In genomic region chr12:7915911-7916403, GRCh38 we compare ENCODE assay signal across 15 cellular contexts. TPM values are rescaled to one million over a fixed set of nuclear protein-coding genes. Genes with fewer than 3 reads are reported as not detected.
DNase-seq lines count a peak whose midpoint lies in the region; ATAC-seq and TF ChIP-seq lines count a peak whose summit lies in the region.
"Had no signal": no experiment of that assay in that cellular context is flagged by ENCODE, and none has a peak within 500 bp of the region (broad histone marks: within the 10 kb centered on the region; RNA-seq: fewer than 3 reads in every experiment).

No MANE protein-coding gene starts in this region.

- H3K4me1 ChIP-seq in breast epithelium, result no peaks in the 10 kb centered on the region
- no peaks in the 10 kb centered on the region for H3K4me1 ChIP-seq in upper lobe of right lung
- H3K4me1 ChIP-seq: Peyer's patch had no signal

- H3K36me3 Mint-ChIP-seq in MCF 10A (ENCODE audit: insufficient read depth, unreplicated experiment), result peaks cover 8% of the 10 kb centered on the region
- peaks cover 42% of the 10 kb centered on the region for H3K36me3 Mint-ChIP-seq in activated T-helper 17 cell treated with anti-CD3 and anti-CD28 coated beads, Interleukin-2, amount 50 U/mL, for 72 hours (ENCODE audit: low read depth)

- H3K27ac Mint-ChIP-seq in MCF 10A (ENCODE audit: low read depth, unreplicated experiment), result no peak overlapping the region
- peak overlapping the region; percentile 20 for H3K27ac Mint-ChIP-seq in activated T-helper 17 cell treated with anti-CD3 and anti-CD28 coated beads, Interleukin-2, amount 50 U/mL, for 72 hours
- H3K27ac Mint-ChIP-seq: CD14-positive monocyte; memory B cell; stimulated activated naive B cell treated with anti-CD40 and anti-IgM and Interleukin-4, amounts not matched to agents 10 μg/mL and 1 μg/mL and 100 μg/mL, for 72 hours had no signal

- H3K4me3 ChIP-seq in breast epithelium (peak overlapping the region in 2 of 3 donors; percentile 33 to 36), kidney epithelial cell (ENCODE audit: low read depth, low read length) (peak overlapping the region; percentile 18), upper lobe of right lung (no peak overlapping the region)

- POLR2A ChIA-PET in MCF 10A (lab: Yijun Ruan, JAX), result no interaction called here

- TF ChIP-seq POLR2A in breast epithelium (IDR thresholded peaks at IDR 0.05), result no peak

- intact Hi-C loops in breast epithelium (cut with DNase I; ENCODE audit: low total_unique reads) (no loop called here), MCF 10A (cut with micrococcal nuclease) (no loop called here), upper lobe of right lung (cut with DNase I) (no loop called here)

- peak; percentile 50 for ATAC-seq in activated T-helper 17 cell treated with anti-CD3 and anti-CD28 coated beads, Interleukin-2, amount 50 U/mL, for 72 hours (replicated peaks)
- peak; percentile 46 for ATAC-seq in upper lobe of right lung
- no peak for ATAC-seq in GM19467 (IDR thresholded peaks at IDR 0.05; ENCODE audit: unreplicated experiment)
- ATAC-seq in GM21619 (IDR thresholded peaks at IDR 0.05; ENCODE audit: unreplicated experiment), result no peak
- ATAC-seq: stimulated activated naive B cell treated with anti-CD40 and anti-IgM and Interleukin-4, amounts not matched to agents 10 μg/mL and 1 μg/mL and 100 μg/mL, for 72 hours had no signal

- H3K9me3 Mint-ChIP-seq in MCF 10A (ENCODE audit: unreplicated experiment), result no peaks in the 10 kb centered on the region
- no peaks in the 10 kb centered on the region for H3K9me3 Mint-ChIP-seq in activated T-helper 17 cell treated with anti-CD3 and anti-CD28 coated beads, Interleukin-2, amount 50 U/mL, for 72 hours
- H3K9me3 Mint-ChIP-seq: memory B cell; stimulated activated naive B cell treated with anti-CD40 and anti-IgM and Interleukin-4, amounts not matched to agents 10 μg/mL and 1 μg/mL and 100 μg/mL, for 72 hours had no signal

- no peaks in the 10 kb centered on the region for H3K4me1 Mint-ChIP-seq in MCF 10A (ENCODE audit: insufficient read depth, unreplicated experiment)
- peaks cover 5% of the 10 kb centered on the region for H3K4me1 Mint-ChIP-seq in activated T-helper 17 cell treated with anti-CD3 and anti-CD28 coated beads, Interleukin-2, amount 50 U/mL, for 72 hours

- no TSS peak for BruUV-seq in MCF 10A (replicated peaks; lab: Mats Ljungman, UMichigan)

- no peak overlapping the region for H3K27ac ChIP-seq in breast epithelium
- H3K27ac ChIP-seq in upper lobe of right lung, result no peak overlapping the region
- H3K27ac ChIP-seq: Peyer's patch, sigmoid colon had no signal

- H3K27me3 ChIP-seq in breast epithelium (no peaks in the 10 kb centered on the region), kidney epithelial cell (ENCODE audit: control insufficient read depth, insufficient read depth, low read length) (no peaks in the 10 kb centered on the region), upper lobe of right lung (no peaks in the 10 kb centered on the region)
- H3K27me3 ChIP-seq: Peyer's patch had no signal

- CTCF ChIA-PET in MCF 10A (lab: Yijun Ruan, JAX), result interaction anchor here (0.6 to 1.0 kb wide), 2 partner anchors 24 to 215 kb away, joined by 3 to 4 read pairs; no protein-coding TSS in a partner anchor

- no peaks in the 10 kb centered on the region for H3K27me3 Mint-ChIP-seq in MCF 10A (ENCODE audit: insufficient read depth, unreplicated experiment)
- no peaks in the 10 kb centered on the region for H3K27me3 Mint-ChIP-seq in activated T-helper 17 cell treated with anti-CD3 and anti-CD28 coated beads, Interleukin-2, amount 50 U/mL, for 72 hours
- H3K27me3 Mint-ChIP-seq: memory B cell; stimulated activated naive B cell treated with anti-CD40 and anti-IgM and Interleukin-4, amounts not matched to agents 10 μg/mL and 1 μg/mL and 100 μg/mL, for 72 hours had no signal

- no peak for TF ChIP-seq CTCF in breast epithelium (IDR thresholded peaks at IDR 0.05)
- TF ChIP-seq CTCF in MCF 10A (IDR thresholded peaks at IDR 0.05; ENCODE audit: unreplicated experiment), result no peak
- no peak for TF ChIP-seq CTCF in kidney epithelial cell (IDR thresholded peaks at IDR 0.05; ENCODE audit: insufficient read depth, low read length, poor library complexity, severe bottlenecking)
- TF ChIP-seq CTCF in upper lobe of right lung (IDR thresholded peaks at IDR 0.05), result no peak

- H3K4me3 Mint-ChIP-seq in MCF 10A (ENCODE audit: unreplicated experiment), result no peak overlapping the region
- peak overlapping the region; percentile 15 for H3K4me3 Mint-ChIP-seq in activated T-helper 17 cell treated with anti-CD3 and anti-CD28 coated beads, Interleukin-2, amount 50 U/mL, for 72 hours
- H3K4me3 Mint-ChIP-seq: memory B cell; stimulated activated naive B cell treated with anti-CD40 and anti-IgM and Interleukin-4, amounts not matched to agents 10 μg/mL and 1 μg/mL and 100 μg/mL, for 72 hours had no signal

- no peak for DNase-seq in breast epithelium (ENCODE audit: low spot score in 2 of 2)
- DNase-seq in MCF 10A (ENCODE audit: unreplicated experiment), result no peak
- DNase-seq in kidney epithelial cell (ENCODE audit: low read depth), result no peak
- DNase-seq in upper lobe of right lung, result no peak
- no peak for DNase-seq in NCI-H187 (lab: John Stamatoyannopoulos, UW)
- DNase-seq: NCI-H2107; Peyer's patch; sigmoid colon; stimulated activated naive B cell treated with anti-CD40 and anti-IgM and Interleukin-4, amounts not matched to agents 10 μg/mL and 1 μg/mL and 100 μg/mL, for 72 hours had no signal

- H3K9me3 ChIP-seq in breast epithelium (no peaks in the 10 kb centered on the region), upper lobe of right lung (no peaks in the 10 kb centered on the region)
- H3K9me3 ChIP-seq: Peyer's patch, sigmoid colon had no signal

- H3K36me3 ChIP-seq in breast epithelium, result no peaks in the 10 kb centered on the region
- no peaks in the 10 kb centered on the region for H3K36me3 ChIP-seq in kidney epithelial cell (ENCODE audit: control insufficient read depth, insufficient read depth, low read length)
- H3K36me3 ChIP-seq in upper lobe of right lung, result peaks cover 27% of the 10 kb centered on the region

RNA-seq across cellular contexts. Expression of gene SLC2A3, which starts 20.0 kb away (rescaled TPM):
- total RNA-seq in breast epithelium, result 10 to 100 TPM; 28.2 to 47.9 (median 45.8) TPM
- total RNA-seq in MCF 10A (2022), result 4.0 and 9.2 TPM in 2 replicates
- 1,000 to 10,000 TPM in 1 of 2 donors, 100 to 1,000 TPM in 1; 296 to 1,246 TPM for total RNA-seq in activated T-helper 17 cell treated with anti-CD3 and anti-CD28 coated beads, Interleukin-2, amount 50 U/mL, for 72 hours
- 19.0 and 21.7 TPM in 2 replicates for total RNA-seq in kidney epithelial cell
- total RNA-seq in upper lobe of right lung, result 153 TPM

RNA-seq across cellular contexts. Expression of gene SLC2A14, which starts 43.2 kb away (rescaled TPM):
- total RNA-seq in breast epithelium, result 1 to 10 TPM in 1 of 3 donors, not detected in 2; 2.7 TPM
- not detected in 2 replicates for total RNA-seq in MCF 10A (2022)
- total RNA-seq in activated T-helper 17 cell treated with anti-CD3 and anti-CD28 coated beads, Interleukin-2, amount 50 U/mL, for 72 hours, result 1 to 10 TPM in 1 of 2 donors, under 1 TPM in 1; 0.58 to 2.3 TPM
- not detected in 2 replicates for total RNA-seq in kidney epithelial cell
- not detected for total RNA-seq in upper lobe of right lung
- total RNA-seq: HT1080 had no signal

Comparison
In these comparisons a context has a peak if more than half of its experiments do, and no peak if none do; other contexts are left out.
1. ATAC-seq: peak in activated T-helper 17 cell treated with anti-CD3 and anti-CD28 coated beads, Interleukin-2, amount 50 U/mL, for 72 hours (single experiment) and upper lobe of right lung (single experiment); none in GM19467 (single experiment) and GM21619 (single experiment).